ENCODE assay signal across 20 cellular contexts in genomic region chr5:99315413-99316178, GRCh38.
DNase-seq lines count a peak whose midpoint lies in the region; ATAC-seq and TF ChIP-seq lines count a peak whose summit lies in the region.
"Had no signal": no experiment of that assay in that cellular context is flagged by ENCODE, and none has a peak within 500 bp of the region (broad histone marks: within the 10 kb centered on the region; RNA-seq: fewer than 3 reads in every experiment).

No MANE protein-coding gene starts in this region.

- H3K9me3 ChIP-seq in psoas muscle (no peaks in the 10 kb centered on the region), heart left ventricle (peaks cover 0 to 7% (median 0%) of the 10 kb centered on the region in 12 donors)

- no peak for TF ChIP-seq POLR2A in heart left ventricle (IDR thresholded peaks at IDR 0.05)

- no peak overlapping the region for H3K4me3 ChIP-seq in psoas muscle
- no peak overlapping the region for H3K4me3 ChIP-seq in heart left ventricle

- H3K36me3 ChIP-seq in psoas muscle (ENCODE audit: insufficient read depth in 1 of 2, low read depth in 1 of 2), result no peaks in the 10 kb centered on the region
- H3K36me3 ChIP-seq in heart left ventricle, result no peaks in the 10 kb centered on the region

- DNase-seq in MV-4-11 (lab: John Stamatoyannopoulos, UW), result peak; percentile 93
- peak; percentile 79 for DNase-seq in SIG-M5 (lab: John Stamatoyannopoulos, UW)
- DNase-seq in medulla oblongata (ENCODE audit: extremely low spot score), result peak; percentile 31
- no peak for DNase-seq in psoas muscle
- DNase-seq in SW 1271 (lab: John Stamatoyannopoulos, UW), result no peak
- DNase-seq in stimulated activated CD4-positive, alpha-beta T cell treated with anti-CD3 and anti-CD28 coated beads, Interleukin-4, amount 100 ng/mL, for 4 hours, result no peak
- DNase-seq in heart left ventricle, result no peak
- DNase-seq: CD8-positive, alpha-beta T cell; DMS153; IMR-90; NCI-H1048; NCI-H1436; NCI-H187 treated with DMSO at 0.1 percent for 48 hours; NCI-H2107; NCI-H446 treated with DMSO at 0.1 percent for 48 hours; NCI-H526 treated with DMSO at 0.1 percent for 48 hours; OCI-M1; T-cell had no signal

- intact Hi-C loops in psoas muscle (cut with DNase I) (no loop called here), heart left ventricle (cut with DNase I) (no loop called here)

- H3K27ac ChIP-seq in psoas muscle (no peak overlapping the region), heart left ventricle (peak overlapping the region in 1 of 12 donors; percentile 58)
- H3K27ac ChIP-seq: KMS-11 had no signal

- WGBS in psoas muscle, 3 donors, result 59 to 64% (median 62%) methylated on average over 2 of the region's 2 CpGs
- 36 to 56% (median 48%) methylated on average over 2 of the region's 2 CpGs for WGBS in heart left ventricle, 4 donors

- TF ChIP-seq CTCF in psoas muscle (IDR thresholded peaks at IDR 0.05) (no peak), heart left ventricle (IDR thresholded peaks at IDR 0.05) (no peak)

- no peaks in the 10 kb centered on the region for H3K4me1 ChIP-seq in psoas muscle
- H3K4me1 ChIP-seq in heart left ventricle, result peaks cover 0 to 7% (median 0%) of the 10 kb centered on the region in 12 donors

- no peak for ATAC-seq in psoas muscle
- no peak for ATAC-seq in heart left ventricle
- ATAC-seq: CD8-positive, alpha-beta T cell; Right ventricle myocardium inferior; T-cell had no signal

- H3K27me3 ChIP-seq in psoas muscle (ENCODE audit: insufficient read depth in 3 of 3, low read length in 2 of 3) (no peaks in the 10 kb centered on the region), heart left ventricle (no peaks in the 10 kb centered on the region)

Comparison
In these comparisons a context has a peak if more than half of its experiments do, and no peak if none do; other contexts are left out.
1. DNase-seq: peak in MV-4-11 (single experiment), SIG-M5 (single experiment) and medulla oblongata (single experiment); none in psoas muscle (0 of 2), SW 1271 (0 of 2), stimulated activated CD4-positive, alpha-beta T cell treated with anti-CD3 and anti-CD28 coated beads, Interleukin-4, amount 100 ng/mL, for 4 hours (0 of 2) and heart left ventricle (0 of 5).